Comparison of ENCODE assay signal across 1 cellular context in the genomic region with DNA sequence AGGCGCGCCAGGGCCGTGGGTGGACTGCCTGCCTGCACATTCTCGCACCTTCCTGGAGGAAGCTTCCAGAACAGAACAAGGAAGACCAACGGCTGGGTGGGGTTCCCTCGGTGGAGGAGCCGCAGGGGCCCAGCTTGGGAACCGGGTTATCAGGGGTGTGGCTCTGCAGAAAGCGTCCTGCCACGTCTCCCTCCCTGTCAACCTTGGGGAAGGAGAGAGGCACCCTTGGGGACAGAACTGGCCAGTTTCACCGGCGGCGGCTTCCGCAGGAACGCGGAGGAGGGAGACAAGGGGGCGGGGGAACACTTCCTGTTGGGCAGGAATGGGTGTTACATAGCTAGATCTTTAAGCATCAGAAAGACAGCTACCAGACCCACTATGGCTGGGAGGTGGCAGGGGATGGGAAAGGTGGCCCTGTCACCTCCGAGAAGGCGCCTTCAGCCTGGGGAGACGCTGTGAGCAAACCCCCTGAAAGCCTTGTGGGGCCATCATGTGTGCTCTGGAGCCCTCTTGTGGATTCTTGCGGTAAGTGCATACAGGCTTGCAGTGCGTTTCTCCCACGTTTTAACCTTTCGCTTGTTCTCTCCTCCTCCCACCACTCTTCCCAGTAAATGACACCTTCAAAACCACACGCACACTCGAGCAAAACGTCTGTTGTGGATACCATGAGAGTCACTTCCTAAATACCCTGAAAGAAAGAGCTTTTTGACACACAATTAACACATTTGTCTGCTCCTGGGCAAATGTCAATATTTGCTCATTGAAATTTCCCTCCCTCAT.
TF ChIP-seq lines count a peak whose summit lies in the region.

No MANE protein-coding gene starts in this region.

TF ChIP-seq in Ishikawa, 13 proteins besides CTCF, POLR2A, EP300 and RAD21:
- TF ChIP-seq, protein P1, sequence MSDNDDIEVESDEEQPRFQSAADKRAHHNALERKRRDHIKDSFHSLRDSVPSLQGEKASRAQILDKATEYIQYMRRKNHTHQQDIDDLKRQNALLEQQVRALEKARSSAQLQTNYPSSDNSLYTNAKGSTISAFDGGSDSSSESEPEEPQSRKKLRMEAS (IDR thresholded peaks at IDR 0.05), result peak; percentile 85
- TF ChIP-seq CEBPB (IDR thresholded peaks at IDR 0.05) (no peak), TCF12 (IDR thresholded peaks at IDR 0.05; ENCODE audit: low read depth) (no peak), CREB1 (IDR thresholded peaks at IDR 0.05; ENCODE audit: low read depth) (no peak), TAF1 (IDR thresholded peaks at IDR 0.05; ENCODE audit: low read depth) (no peak), ZBTB7A (IDR thresholded peaks at IDR 0.05; ENCODE audit: low read depth) (no peak), EGR1 (IDR thresholded peaks at IDR 0.05) (peak; percentile 34; the same call in 1 of the 2 replicates), NFIC (IDR thresholded peaks at IDR 0.05) (no peak)
- TF ChIP-seq, protein P2, sequence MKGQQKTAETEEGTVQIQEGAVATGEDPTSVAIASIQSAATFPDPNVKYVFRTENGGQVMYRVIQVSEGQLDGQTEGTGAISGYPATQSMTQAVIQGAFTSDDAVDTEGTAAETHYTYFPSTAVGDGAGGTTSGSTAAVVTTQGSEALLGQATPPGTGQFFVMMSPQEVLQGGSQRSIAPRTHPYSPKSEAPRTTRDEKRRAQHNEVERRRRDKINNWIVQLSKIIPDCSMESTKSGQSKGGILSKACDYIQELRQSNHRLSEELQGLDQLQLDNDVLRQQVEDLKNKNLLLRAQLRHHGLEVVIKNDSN (IDR thresholded peaks at IDR 0.05), result no peak
